Comparison of ENCODE assay signal across 8 cellular contexts in the genomic region with DNA sequence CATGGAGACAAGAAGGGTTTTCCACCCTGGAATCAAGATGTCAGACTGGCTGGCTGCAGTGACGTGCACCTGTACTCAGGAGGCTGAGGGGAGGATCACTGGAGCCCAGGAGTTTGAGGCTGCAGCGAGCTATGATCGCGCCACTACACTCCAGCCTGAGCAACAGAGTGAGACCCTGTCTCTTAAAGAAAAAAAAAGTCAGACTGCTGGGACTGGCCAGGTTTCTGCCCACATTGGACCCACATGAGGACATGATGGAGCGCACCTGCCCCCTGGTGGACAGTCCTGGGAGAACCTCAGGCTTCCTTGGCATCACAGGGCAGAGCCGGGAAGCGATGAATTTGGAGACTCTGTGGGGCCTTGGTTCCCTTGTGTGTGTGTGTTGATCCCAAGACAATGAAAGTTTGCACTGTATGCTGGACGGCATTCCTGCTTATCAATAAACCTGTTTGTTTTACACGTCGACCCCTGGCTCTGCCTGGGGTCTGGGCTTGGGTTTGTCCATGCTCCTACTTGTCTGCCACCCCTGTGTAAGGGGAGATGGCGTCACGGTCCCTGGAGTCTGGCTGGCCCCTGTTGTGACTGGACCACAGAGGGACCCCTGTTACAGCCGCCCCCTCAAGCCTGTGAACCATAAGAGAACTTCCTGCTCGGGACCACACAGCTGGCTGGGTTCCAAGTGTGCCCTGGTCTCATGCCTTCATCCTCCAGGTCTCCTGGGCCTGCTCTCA. TPM values are rescaled to one million over a fixed set of nuclear protein-coding genes. Genes with fewer than 3 reads are reported as not detected.
DNase-seq lines count a peak whose midpoint lies in the region; ATAC-seq and TF ChIP-seq lines count a peak whose summit lies in the region.

No MANE protein-coding gene starts in this region.

- no peaks in the 10 kb centered on the region for H3K9me3 Mint-ChIP-seq in neural crest cell
- H3K9me3 Mint-ChIP-seq in stimulated activated naive CD8-positive, alpha-beta T cell treated with anti-CD3 and anti-CD28 coated beads, Interleukin-15, Interleukin-2, amounts not matched to agents 100 ng/mL and 50 ng/mL, for 24 hours: no peaks in the 10 kb centered on the region

- H3K36me3 ChIP-seq in fibroblast of lung (ENCODE audit: control insufficient read depth, insufficient read depth, low read length): peaks cover 2% of the 10 kb centered on the region

- peaks cover 3% of the 10 kb centered on the region for H3K27me3 Mint-ChIP-seq in neural crest cell (ENCODE audit: low read depth)
- H3K27me3 Mint-ChIP-seq in stimulated activated naive CD8-positive, alpha-beta T cell treated with anti-CD3 and anti-CD28 coated beads, Interleukin-15, Interleukin-2, amounts not matched to agents 100 ng/mL and 50 ng/mL, for 24 hours: no peaks in the 10 kb centered on the region

- peaks cover 3% of the 10 kb centered on the region for H3K27me3 ChIP-seq in fibroblast of lung (ENCODE audit: control insufficient read depth, insufficient read depth, low read length)

- no peak for TF ChIP-seq EP300 in Ishikawa (IDR thresholded peaks at IDR 0.05; ENCODE audit: borderline replicate concordance)

- peak; percentile 100 for TF ChIP-seq RAD21 in Ishikawa (IDR thresholded peaks at IDR 0.05; ENCODE audit: low read depth)

- H3K27ac Mint-ChIP-seq in neural crest cell (ENCODE audit: unreplicated experiment): peak overlapping the region; percentile 83
- H3K27ac Mint-ChIP-seq in stimulated activated naive CD8-positive, alpha-beta T cell treated with anti-CD3 and anti-CD28 coated beads, Interleukin-15, Interleukin-2, amounts not matched to agents 100 ng/mL and 50 ng/mL, for 24 hours: peak overlapping the region; percentile 21

- H3K4me2 ChIP-seq in fibroblast of lung (ENCODE audit: extremely low read depth, insufficient read depth, low read length): no peak overlapping the region

- no peaks in the 10 kb centered on the region for H4K20me1 ChIP-seq in fibroblast of lung (ENCODE audit: control insufficient read depth, extremely low read depth, insufficient read depth, low read length)

- no peak for ATAC-seq in HG02981 (IDR thresholded peaks at IDR 0.05; ENCODE audit: unreplicated experiment)

- H3K79me2 ChIP-seq in fibroblast of lung (ENCODE audit: control insufficient read depth, insufficient read depth, low read length): no peaks in the 10 kb centered on the region

- no peak overlapping the region for H3K9ac ChIP-seq in fibroblast of lung (ENCODE audit: insufficient read depth, low read length)

- H3K4me3 ChIP-seq in GM12865 (ENCODE audit: low read depth, low read length): no peak overlapping the region
- H3K4me3 ChIP-seq in fibroblast of lung (replicated peaks in 1 of 4; ENCODE audit: control extremely low read depth in 1 of 4, insufficient read depth in 1 of 4, low read depth in 3 of 4, low read length in 4 of 4): no peak overlapping the region

- peaks cover 11% of the 10 kb centered on the region for H3K4me1 Mint-ChIP-seq in neural crest cell
- H3K4me1 Mint-ChIP-seq in stimulated activated naive CD8-positive, alpha-beta T cell treated with anti-CD3 and anti-CD28 coated beads, Interleukin-15, Interleukin-2, amounts not matched to agents 100 ng/mL and 50 ng/mL, for 24 hours (ENCODE audit: low read depth): peaks cover 61% of the 10 kb centered on the region

- H2AFZ ChIP-seq in fibroblast of lung (ENCODE audit: low read length): no peak overlapping the region

- H3K36me3 Mint-ChIP-seq in neural crest cell (ENCODE audit: low read depth): no peaks in the 10 kb centered on the region
- H3K36me3 Mint-ChIP-seq in stimulated activated naive CD8-positive, alpha-beta T cell treated with anti-CD3 and anti-CD28 coated beads, Interleukin-15, Interleukin-2, amounts not matched to agents 100 ng/mL and 50 ng/mL, for 24 hours (ENCODE audit: low read depth): peaks cover 35% of the 10 kb centered on the region

- TF ChIP-seq CTCF in GM12865 (IDR thresholded peaks at IDR 0.05; ENCODE audit: insufficient read depth, low read depth, low read length, missing control alignments): peak; percentile 91
- peak; percentile 86 to 89 for TF ChIP-seq CTCF in fibroblast of lung (conservative IDR thresholded peaks at IDR 0.05 in 1 of 2, IDR thresholded peaks at IDR 0.05 in 1 of 2; ENCODE audit: low read depth in 1 of 2, low read length in 2 of 2)
- peak; percentile 97 for TF ChIP-seq CTCF in neural crest cell (conservative IDR thresholded peaks at IDR 0.05)

- DNase-seq in GM12865 (ENCODE audit: low read depth) (peak; percentile 86), RPMI7951 (ENCODE audit: low read depth) (peak; percentile 64), activated T-helper 1 cell treated with Interleukin-2 at 50 U/mL for 16 hours (ENCODE audit: low read depth) (peak; percentile 69), fibroblast of lung (ENCODE audit: low read depth in 2 of 2) (peak; percentile 51 to 81), neural crest cell (ENCODE audit: low read depth, low spot score) (peak; percentile 98)

- no peak overlapping the region for H3K27ac ChIP-seq in fibroblast of lung (ENCODE audit: insufficient read depth, low read length)

- H3K4me1 ChIP-seq in fibroblast of lung (ENCODE audit: control insufficient read depth, extremely low read depth, insufficient read depth, low read length): no peaks in the 10 kb centered on the region

- H3K4me3 Mint-ChIP-seq in neural crest cell: no peak overlapping the region
- no peak overlapping the region for H3K4me3 Mint-ChIP-seq in stimulated activated naive CD8-positive, alpha-beta T cell treated with anti-CD3 and anti-CD28 coated beads, Interleukin-15, Interleukin-2, amounts not matched to agents 100 ng/mL and 50 ng/mL, for 24 hours

- no peaks in the 10 kb centered on the region for H3K9me3 ChIP-seq in fibroblast of lung (ENCODE audit: control insufficient read depth, insufficient read depth, low read depth, low read length)

TF ChIP-seq in Ishikawa, 13 proteins besides CTCF, POLR2A, EP300 and RAD21:
- TF ChIP-seq EGR1 (IDR thresholded peaks at IDR 0.05): no peak
- TF ChIP-seq NFIC (IDR thresholded peaks at IDR 0.05): peak; percentile 42; the same call in 1 of the 2 replicates

RNA-seq across cellular contexts. Expression of a gene that starts 20.9 kb away (rescaled TPM):
- total RNA-seq in RPMI7951 (2014; rRNA removed; shearing (Covaris generic)): 13.6 and 15.0 TPM in 2 replicates
- total RNA-seq in fibroblast of lung (30.6 and 40.0 TPM in 2 replicates), neural crest cell (24.5 and 29.4 TPM in 2 replicates)
- polyA plus RNA-seq in fibroblast of lung: 14.6 and 14.8 TPM in 2 replicates
- polyA plus RNA-seq in fibroblast of lung (2012): 9.8 and 11.0 TPM in 2 replicates
- polyA minus RNA-seq in fibroblast of lung (ENCODE audit: low replicate concordance): 34.4 and 38.0 TPM in 2 replicates

RNA-seq across cellular contexts. Expression of a gene that starts 42.1 kb away (rescaled TPM):
- total RNA-seq in RPMI7951 (2014; rRNA removed; shearing (Covaris generic)): not detected in 2 replicates
- 23.9 and 24.8 TPM in 2 replicates for total RNA-seq in fibroblast of lung
- 14.8 and 27.5 TPM in 2 replicates for polyA plus RNA-seq in fibroblast of lung
- polyA plus RNA-seq in fibroblast of lung (2012): 20.5 and 37.0 TPM in 2 replicates
- polyA minus RNA-seq in fibroblast of lung (ENCODE audit: low replicate concordance): 43.1 and 95.0 TPM in 2 replicates
- 3.1 and 3.3 TPM in 2 replicates for total RNA-seq in neural crest cell
